Comparison of ENCODE assay signal across 25 cellular contexts in the genomic region with DNA sequence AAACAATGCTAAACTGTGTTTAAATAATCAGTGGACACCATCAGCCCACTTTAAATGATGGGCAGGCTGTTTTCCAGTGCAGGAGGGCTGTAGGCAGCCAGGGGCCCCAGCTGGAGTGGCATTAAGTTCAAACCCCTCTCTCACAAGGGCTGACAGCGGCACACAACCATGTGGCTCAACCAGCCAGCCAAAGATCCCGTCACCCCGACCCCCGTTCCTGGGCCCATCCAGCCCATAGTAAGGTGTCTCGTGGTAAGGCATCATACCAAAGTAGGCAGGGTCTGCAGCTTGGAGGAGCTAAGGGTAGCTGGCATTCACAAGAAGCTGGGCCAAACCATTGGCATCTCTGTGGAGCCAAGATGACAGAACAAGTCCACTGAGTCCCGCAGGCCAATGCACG. TPM values are rescaled to one million over a fixed set of nuclear protein-coding genes. Genes with fewer than 3 reads are reported as not detected.
"Had no signal": no experiment of that assay in that cellular context is flagged by ENCODE, and none has a peak within 500 bp of the region (broad histone marks: within the 10 kb centered on the region; RNA-seq: fewer than 3 reads in every experiment).

No MANE protein-coding gene starts in this region.

- H3K9me2 ChIP-seq: SK-N-SH had no signal

- H3K4me3 ChIP-seq: K562 had no signal

- H3K27ac ChIP-seq: KMS-11, RWPE1 had no signal

- ATAC-seq: HepG2, Panc1, PC-3, T-cell had no signal

- H3K9me3 ChIP-seq: SK-N-SH had no signal

- H3K9ac ChIP-seq: KMS-11, SK-N-SH had no signal

- H3K4me2 ChIP-seq: KMS-11, SK-N-SH had no signal

- DNase-seq: Kasumi-1, MM.1S, MV-4-11, NCI-H1048, NCI-H1105, NCI-H1417, NCI-H1436 treated with DMSO at 0.1 percent for 48 hours, NCI-H1694, NCI-H187 treated with DMSO at 0.1 percent for 48 hours, NCI-H2029 treated with DMSO at 0.1 percent for 48 hours, NCI-H2171 treated with DMSO at 0.1 percent for 48 hours, NCI-H524, NCI-H526 treated with DMSO at 0.1 percent for 48 hours, NCI-H748 treated with DMSO at 0.1 percent for 48 hours, PC-3, SHP77, SK-N-SH, SW 1271, T-cell had no signal

RNA-seq across cellular contexts. Expression of gene BTNL9, which starts 24.9 kb away (rescaled TPM):
- total RNA-seq: M059J had no signal
